8 cellular contexts compared by ENCODE assay signal in the genomic region with DNA sequence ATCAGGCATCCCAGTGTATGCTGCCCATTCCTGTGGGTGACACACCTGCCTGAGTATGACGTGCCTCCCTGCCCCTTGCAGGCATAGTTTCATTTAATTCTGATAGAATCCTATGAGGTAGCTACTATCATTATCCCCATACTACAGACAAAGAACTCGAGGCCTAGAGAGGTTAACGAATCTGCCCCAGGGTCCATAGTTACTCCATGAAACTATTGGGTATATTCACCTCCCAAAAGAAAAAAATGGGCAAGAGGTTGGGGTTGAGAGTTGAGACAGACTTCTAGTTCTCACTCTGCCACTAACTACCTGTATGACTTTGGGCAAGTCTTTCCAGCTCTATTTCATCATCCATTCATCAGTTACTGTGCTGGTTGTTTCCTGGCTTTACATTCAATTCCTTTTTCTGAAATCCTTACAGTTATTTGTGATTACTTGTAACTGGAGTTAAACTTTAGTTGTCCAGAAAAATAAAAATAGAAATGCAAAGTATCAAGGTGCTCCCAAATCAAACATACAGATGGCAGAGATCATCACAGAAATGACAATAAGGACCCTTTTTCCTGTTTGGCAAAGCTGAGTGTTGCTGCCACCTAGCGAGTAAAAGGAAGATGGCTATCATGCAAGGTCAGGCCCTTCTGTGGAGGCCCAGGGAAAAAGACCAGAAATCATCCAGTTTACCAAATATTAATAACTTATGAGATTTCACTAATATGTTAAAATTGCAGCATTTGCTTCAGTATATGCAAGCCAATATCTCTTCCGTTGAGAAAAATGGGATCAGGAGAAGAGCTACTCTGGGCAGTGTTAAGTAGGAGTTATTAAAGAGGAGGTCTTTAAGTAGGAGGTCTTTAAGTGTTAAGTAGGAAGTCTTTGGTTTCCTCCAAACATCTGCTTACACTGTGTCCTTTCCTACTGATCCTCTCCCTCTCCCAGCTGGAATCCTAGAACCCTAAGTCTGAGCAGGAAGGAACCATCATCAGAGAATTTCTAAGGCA. TPM values are rescaled to one million over a fixed set of nuclear protein-coding genes. Genes with fewer than 3 reads are reported as not detected.
DNase-seq lines count a peak whose midpoint lies in the region; ATAC-seq and TF ChIP-seq lines count a peak whose summit lies in the region.

No MANE protein-coding gene starts in this region.

- no peaks in the 10 kb centered on the region for H3K36me3 Mint-ChIP-seq in CD4-positive, alpha-beta memory T cell

- H3K27me3 ChIP-seq in CD4-positive, alpha-beta memory T cell (ENCODE audit: insufficient read depth, low read length): no peaks in the 10 kb centered on the region
- no peaks in the 10 kb centered on the region for H3K27me3 ChIP-seq in body of pancreas

- no peak overlapping the region for H3K27ac Mint-ChIP-seq in CD4-positive, alpha-beta memory T cell

- no peak overlapping the region for H3K4me3 Mint-ChIP-seq in CD4-positive, alpha-beta memory T cell

- DNase-seq in CD4-positive, alpha-beta memory T cell: peak; percentile 34 to 54 (median 44)
- DNase-seq in GM19240 (ENCODE audit: insufficient read length, low spot score) (peak; percentile 14), T-helper 2 cell (peak in 4 of 5 experiments; percentile 7 to 46 (median 10)), body of pancreas (peak; percentile 24 to 54 (median 38)), left lobe of liver (ENCODE audit: low spot score) (no peak), lower leg skin (ENCODE audit: low spot score in 2 of 2) (no peak)
- DNase-seq in stimulated activated CD8-positive, alpha-beta memory T cell treated with anti-CD3 and anti-CD28 coated beads, Interleukin-4, amount 100 ng/mL, for 48 hours: peak; percentile 43

- TF ChIP-seq POLR2A in body of pancreas (IDR thresholded peaks at IDR 0.05) (no peak), lower leg skin (IDR thresholded peaks at IDR 0.05) (no peak)

- no peak overlapping the region for H3K27ac ChIP-seq in CD4-positive, alpha-beta memory T cell (ENCODE audit: low read depth, low read length)
- no peak overlapping the region for H3K27ac ChIP-seq in body of pancreas

- H3K9me3 ChIP-seq in CD4-positive, alpha-beta memory T cell (ENCODE audit: control insufficient read depth in 1 of 2, low read length in 2 of 2): no peaks in the 10 kb centered on the region
- no peaks in the 10 kb centered on the region for H3K9me3 ChIP-seq in body of pancreas

- intact Hi-C loops in CD4-positive, alpha-beta memory T cell (cut with micrococcal nuclease): loop anchor here (1.0 to 2.0 kb wide), 2 partner anchors 68 to 240 kb away; no protein-coding TSS in a partner anchor
- intact Hi-C loops in body of pancreas (cut with DNase I): no loop called here
- intact Hi-C loops in lower leg skin (cut with DNase I; ENCODE audit: low total_unique reads): no loop called here

- no peaks in the 10 kb centered on the region for H3K4me1 Mint-ChIP-seq in CD4-positive, alpha-beta memory T cell

- peaks cover 0 to 1% (median 0%) of the 10 kb centered on the region in 8 donors for H3K9me3 Mint-ChIP-seq in CD4-positive, alpha-beta memory T cell

- POLR2A ChIA-PET in CD4-positive, alpha-beta memory T cell (lab: Charles Lee; ENCODE audit: partially characterized antibody): interaction anchor here (0.6 kb wide), 1 partner anchor 12 kb away, joined by 3 read pairs; no protein-coding TSS in a partner anchor

- H3K4me1 ChIP-seq in CD4-positive, alpha-beta memory T cell (ENCODE audit: insufficient read depth, low read length): no peaks in the 10 kb centered on the region
- H3K4me1 ChIP-seq in body of pancreas: no peaks in the 10 kb centered on the region

- H3K27me3 Mint-ChIP-seq in CD4-positive, alpha-beta memory T cell: no peaks in the 10 kb centered on the region

- CTCF ChIA-PET in CD4-positive, alpha-beta memory T cell (lab: Charles Lee; ENCODE audit: partially characterized antibody): interaction anchor here (0.6 to 4.5 kb wide), 16 partner anchors 8 to 427 kb away, joined by 3 to 59 read pairs (median 3); no protein-coding TSS in a partner anchor

- no peak overlapping the region for H3K4me3 ChIP-seq in CD4-positive, alpha-beta memory T cell (ENCODE audit: low read length in 2 of 2)
- H3K4me3 ChIP-seq in body of pancreas: no peak overlapping the region
- H3K4me3 ChIP-seq in lower leg skin (ENCODE audit: low read depth, poor library complexity, severe bottlenecking): no peak overlapping the region

- TF ChIP-seq CTCF in LNCAP (IDR thresholded peaks at IDR 0.05): peak; percentile 64
- peak; percentile 40 to 65 (median 50) for TF ChIP-seq CTCF in body of pancreas (IDR thresholded peaks at IDR 0.05)
- TF ChIP-seq CTCF in lower leg skin (IDR thresholded peaks at IDR 0.05): no peak

- no peaks in the 10 kb centered on the region for H3K36me3 ChIP-seq in CD4-positive, alpha-beta memory T cell (ENCODE audit: insufficient read depth, low read length)
- H3K36me3 ChIP-seq in body of pancreas (replicated peaks in 1 of 2; ENCODE audit: insufficient read depth in 1 of 2, low read depth in 2 of 2): no peaks in the 10 kb centered on the region

- 34 to 39% methylated on average over 5 of the region's 5 CpGs for WGBS in body of pancreas, 2 donors
- WGBS in lower leg skin, 2 donors: 50 to 51% methylated on average over 5 of the region's 5 CpGs

- ATAC-seq in body of pancreas (no peak), left lobe of liver (peak; percentile 83)

RNA-seq across cellular contexts. Expression of a gene that starts 17.1 kb away (rescaled TPM):
- 10 to 100 TPM in 1 of 2 experiments, 1 to 10 TPM in 1; 8.5 to 10.1 TPM for total RNA-seq in CD4-positive, alpha-beta memory T cell
- 1 to 10 TPM; 2.4 to 7.9 TPM for polyA plus RNA-seq in CD4-positive, alpha-beta memory T cell
- total RNA-seq in body of pancreas: 10 to 100 TPM in 1 of 2 donors, 1 to 10 TPM in 1; 6.7 to 12.2 TPM
- 2.8 TPM for total RNA-seq in left lobe of liver
- 1 to 10 TPM; 4.4 to 7.6 (median 5.4) TPM for total RNA-seq in lower leg skin

RNA-seq across cellular contexts. Expression of a gene that starts 32.4 kb away (rescaled TPM):
- not detected for total RNA-seq in CD4-positive, alpha-beta memory T cell
- polyA plus RNA-seq in CD4-positive, alpha-beta memory T cell: not detected
- not detected for total RNA-seq in body of pancreas
- 0.13 TPM for total RNA-seq in left lobe of liver
- total RNA-seq in lower leg skin: not detected

Comparison
In these comparisons a context has a peak if more than half of its experiments do, and no peak if none do; other contexts are left out.
1. DNase-seq: peak in CD4-positive, alpha-beta memory T cell (5 of 5), GM19240 (single experiment), T-helper 2 cell (4 of 5), body of pancreas (4 of 4) and stimulated activated CD8-positive, alpha-beta memory T cell treated with anti-CD3 and anti-CD28 coated beads, Interleukin-4, amount 100 ng/mL, for 48 hours (single experiment); none in left lobe of liver (single experiment) and lower leg skin (0 of 2).
2. CTCF ChIP-seq: peak in LNCAP (single experiment) and body of pancreas (7 of 7); none in lower leg skin (0 of 3).